7 cellular contexts compared by ENCODE assay signal in the genomic region with DNA sequence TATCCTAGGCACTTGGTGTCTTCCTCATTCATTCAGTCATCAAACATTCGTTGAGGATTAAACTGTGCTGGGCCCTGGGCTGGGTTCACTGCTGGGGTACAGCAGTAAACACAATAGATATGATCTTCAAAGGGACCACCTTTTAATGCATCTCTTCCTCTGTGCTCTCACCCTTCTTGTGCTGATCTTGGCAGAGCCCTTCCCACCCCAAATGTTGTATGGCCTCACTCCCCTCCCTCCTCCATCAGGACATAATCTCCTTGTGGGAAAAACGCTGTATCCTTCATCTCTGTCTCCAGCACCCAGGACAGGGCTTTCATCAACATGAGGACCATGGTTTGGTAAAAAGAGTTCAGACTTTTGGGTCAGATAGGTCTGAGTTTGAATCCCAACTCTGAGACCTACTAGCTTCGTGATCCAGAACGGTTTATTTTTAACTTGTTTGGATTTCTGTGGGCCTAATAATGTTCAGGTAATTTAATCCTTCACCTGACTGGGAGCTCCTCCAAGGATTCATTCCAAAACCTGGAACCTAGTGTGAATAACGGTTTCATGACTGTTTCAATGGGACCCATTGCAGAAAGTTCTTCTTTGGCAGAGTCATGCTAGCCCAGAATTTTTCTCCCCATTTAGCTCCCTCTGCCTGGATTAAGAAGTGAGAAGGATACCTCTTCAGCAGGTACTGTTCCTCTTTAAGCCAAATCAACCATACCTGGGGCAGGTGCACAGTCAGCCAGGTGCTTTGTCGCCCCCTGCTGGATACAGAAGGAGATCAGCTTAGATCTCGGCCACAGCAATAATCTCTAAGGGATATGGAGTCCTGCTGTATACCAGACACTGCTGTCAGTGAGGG. TPM values are rescaled to one million over a fixed set of nuclear protein-coding genes. Genes with fewer than 3 reads are reported as not detected.
A peak's percentile ranks its signal among the peaks of the same experiment; 100 is the strongest.
DNase-seq lines count a peak whose midpoint lies in the region; ATAC-seq, FAIRE-seq and TF ChIP-seq lines count a peak whose summit lies in the region.

No MANE protein-coding gene starts in this region.

- in situ Hi-C loops in Panc1 (cut with HindIII; ENCODE audit: low pct_unique_long_range_greater_than_20kb, low sequenced_read_pairs) = no loop called here

- H3K4me3 ChIP-seq in HFF-Myc (replicated peaks; ENCODE audit: low read depth, low read length) (no peak overlapping the region), Panc1 (ENCODE audit: low read depth in 2 of 2, low read length in 2 of 2) (no peak overlapping the region), kidney (ENCODE audit: low read length in 2 of 2) (no peak overlapping the region)

- no peak for FAIRE-seq in kidney (lab: Jason Lieb, UNC)

- peaks cover 38% of the 10 kb centered on the region for H3K27me3 Mint-ChIP-seq in stimulated activated memory B cell treated with anti-CD40 and anti-IgM and Interleukin-4, amounts not matched to agents 10 μg/mL and 1 μg/mL and 100 μg/mL, for 72 hours

- ATAC-seq in Panc1 (peak; percentile 65; the same call in 1 of the 2 replicates), GM21423 (IDR thresholded peaks at IDR 0.05; ENCODE audit: unreplicated experiment) (no peak)
- ATAC-seq in stimulated activated memory B cell treated with anti-CD40 and anti-IgM and Interleukin-4, amounts not matched to agents 10 μg/mL and 1 μg/mL and 100 μg/mL, for 72 hours = peak; percentile 41

- POLR2A ChIA-PET in GM10248 (lab: Yijun Ruan, JAX) (no interaction called here), Panc1 (lab: Charles Lee) (no interaction called here)

- BruUV-seq in Panc1 (replicated peaks; lab: Mats Ljungman, UMichigan) = no TSS peak

- no peaks in the 10 kb centered on the region for H3K9me3 ChIP-seq in Panc1 (ENCODE audit: control insufficient read depth, insufficient read depth, low read depth, low read length)
- H3K9me3 ChIP-seq in kidney (ENCODE audit: control insufficient read depth in 1 of 2, low read length in 2 of 2) = no peaks in the 10 kb centered on the region

- CTCF ChIA-PET in GM10248 (lab: Yijun Ruan, JAX) = interaction anchor here (0.8 to 6.3 kb wide), 9 partner anchors 9 to 239 kb away, joined by 3 to 41 read pairs (median 6); no protein-coding TSS in a partner anchor
- CTCF ChIA-PET in Panc1 (lab: Charles Lee) = interaction anchor here (0.6 to 3.3 kb wide), 3 partner anchors 117 to 230 kb away, joined by 3 to 23 read pairs (median 18); no protein-coding TSS in a partner anchor

- DNase-seq in GM10248 (ENCODE audit: extremely low spot score) (peak; percentile 68), HFF-Myc (ENCODE audit: extremely low read depth, low read depth) (no peak), Panc1 (ENCODE audit: low read depth, low spot score) (no peak), kidney (no peak)
- peak; percentile 69 for DNase-seq in activated naive CD4-positive, alpha-beta T cell treated with Interleukin-2 at 50 U/mL for 16 hours

- no peak overlapping the region for H3K4me3 Mint-ChIP-seq in stimulated activated memory B cell treated with anti-CD40 and anti-IgM and Interleukin-4, amounts not matched to agents 10 μg/mL and 1 μg/mL and 100 μg/mL, for 72 hours

- H3K4me1 ChIP-seq in Panc1 (ENCODE audit: control insufficient read depth, insufficient read depth, low read length) (no peaks in the 10 kb centered on the region; the same call in 1 of the 2 replicates), kidney (ENCODE audit: control insufficient read depth in 1 of 2, insufficient read depth in 1 of 2, low read depth in 1 of 2, low read length in 2 of 2) (peaks cover 0 to 4% of the 10 kb centered on the region in 2 donors)

- no peak overlapping the region for H3K27ac ChIP-seq in Panc1 (ENCODE audit: low read length)
- H3K27ac ChIP-seq in kidney (ENCODE audit: low read depth in 2 of 2, low read length in 2 of 2) = no peak overlapping the region

- no peak overlapping the region for H3K27ac Mint-ChIP-seq in stimulated activated memory B cell treated with anti-CD40 and anti-IgM and Interleukin-4, amounts not matched to agents 10 μg/mL and 1 μg/mL and 100 μg/mL, for 72 hours

- no peaks in the 10 kb centered on the region for H3K4me1 Mint-ChIP-seq in stimulated activated memory B cell treated with anti-CD40 and anti-IgM and Interleukin-4, amounts not matched to agents 10 μg/mL and 1 μg/mL and 100 μg/mL, for 72 hours

- TF ChIP-seq CTCF in GM10248 (IDR thresholded peaks at IDR 0.05; ENCODE audit: control extremely low read depth, extremely low read depth, low read depth, missing control alignments) = peak; percentile 70
- peak; percentile 77 for TF ChIP-seq CTCF in HFF-Myc (IDR thresholded peaks at IDR 0.05; ENCODE audit: low read depth, low read length, missing control alignments)
- peak; percentile 86 for TF ChIP-seq CTCF in Panc1 (IDR thresholded peaks at IDR 0.05)
- TF ChIP-seq CTCF in kidney (IDR thresholded peaks at IDR 0.05; ENCODE audit: borderline replicate concordance, extremely low read depth, insufficient read depth) = peak; percentile 54

- no peak overlapping the region for H3K9ac ChIP-seq in kidney (ENCODE audit: low read length in 2 of 2)

- intact Hi-C loops in Panc1 (cut with micrococcal nuclease; ENCODE audit: unreplicated experiment) = loop anchor here (1.0 kb wide), 1 partner anchor 228 kb away; no protein-coding TSS in a partner anchor
- intact Hi-C loops in kidney (cut with DNase I) = loop anchor here (5.0 kb wide), 1 partner anchor 223 kb away; no protein-coding TSS in a partner anchor

- peaks cover 3% of the 10 kb centered on the region for H3K9me3 Mint-ChIP-seq in stimulated activated memory B cell treated with anti-CD40 and anti-IgM and Interleukin-4, amounts not matched to agents 10 μg/mL and 1 μg/mL and 100 μg/mL, for 72 hours

- H3K36me3 ChIP-seq in Panc1 (ENCODE audit: control insufficient read depth, insufficient read depth, low read length) (no peaks in the 10 kb centered on the region), kidney (ENCODE audit: control insufficient read depth in 1 of 2, insufficient read depth in 2 of 2, low read length in 2 of 2) (no peaks in the 10 kb centered on the region)

- no peaks in the 10 kb centered on the region for H3K36me3 Mint-ChIP-seq in stimulated activated memory B cell treated with anti-CD40 and anti-IgM and Interleukin-4, amounts not matched to agents 10 μg/mL and 1 μg/mL and 100 μg/mL, for 72 hours

- peaks cover 5% of the 10 kb centered on the region for H3K27me3 ChIP-seq in Panc1 (ENCODE audit: control insufficient read depth, insufficient read depth, low read length)

RNA-seq across cellular contexts. Expression of a gene that starts 5.2 kb away (rescaled TPM):
- not detected for total RNA-seq in Panc1 (2021; ENCODE audit: unreplicated experiment)
- polyA plus RNA-seq in Panc1 (2012; ENCODE audit: insufficient read length) = not detected
- total RNA-seq in kidney = 3.3 TPM
- 0.13 TPM for polyA plus RNA-seq in kidney (ENCODE audit: insufficient read depth, low read depth, low replicate concordance)

Comparison
In these comparisons a context has a peak if more than half of its experiments do, and no peak if none do; other contexts are left out.
1. DNase-seq: peak in GM10248 (single experiment) and activated naive CD4-positive, alpha-beta T cell treated with Interleukin-2 at 50 U/mL for 16 hours (single experiment); none in HFF-Myc (single experiment), Panc1 (single experiment) and kidney (single experiment).
2. Peak in every context shown above with its lines, with median percentiles within 50 percentile points of each other: CTCF ChIP-seq.